8 cellular contexts compared by ENCODE assay signal in genomic region chr1:12447849-12448312, GRCh38.
DNase-seq lines count a peak whose midpoint lies in the region; ATAC-seq, FAIRE-seq and TF ChIP-seq lines count a peak whose summit lies in the region.

No MANE protein-coding gene starts in this region.

- 72% methylated on average over 7 of the region's 7 CpGs for WGBS in right lobe of liver (ENCODE audit: insufficient coverage, low coverage, low lambda C conversion rate, missing lambda C conversion rate)
- 43 to 46% methylated on average over 7 of the region's 7 CpGs for WGBS in tibial nerve, 2 donors

- H3K27me3 ChIP-seq in astrocyte (ENCODE audit: insufficient read depth, low read length): no peaks in the 10 kb centered on the region
- H3K27me3 ChIP-seq in right lobe of liver: no peaks in the 10 kb centered on the region
- no peaks in the 10 kb centered on the region for H3K27me3 ChIP-seq in tibial nerve

- peaks cover 3% of the 10 kb centered on the region for H3K9me3 Mint-ChIP-seq in activated CD4-positive, alpha-beta T cell treated with anti-CD3 and anti-CD28 coated beads, Interleukin-2, amount 10 ng/mL, durations not matched to agents 24 days and 14 days
- no peaks in the 10 kb centered on the region for H3K9me3 Mint-ChIP-seq in astrocyte (ENCODE audit: unreplicated experiment)

- no peaks in the 10 kb centered on the region for H4K20me1 ChIP-seq in astrocyte (ENCODE audit: insufficient read depth, low read length)

- TF ChIP-seq POLR2A in right lobe of liver (IDR thresholded peaks at IDR 0.05) (no peak), tibial nerve (IDR thresholded peaks at IDR 0.05) (no peak)

- H3K9me3 ChIP-seq in astrocyte (ENCODE audit: insufficient read depth, low read depth, low read length) (no peaks in the 10 kb centered on the region), right lobe of liver (no peaks in the 10 kb centered on the region), tibial nerve (no peaks in the 10 kb centered on the region)

- TF ChIP-seq EP300 in tibial nerve (IDR thresholded peaks at IDR 0.05): peak in 1 of 2 donors; percentile 85

- no peak for DNase-seq in activated CD4-positive, alpha-beta T cell treated with anti-CD3 and anti-CD28 coated beads, Interleukin-2, amount 10 ng/mL, durations not matched to agents 24 days and 14 days
- no peak for DNase-seq in activated CD4-positive, alpha-beta T cell treated with anti-CD3 and anti-CD28 coated beads, Interleukin-2, amount 50 U/mL, for 48 hours
- DNase-seq in astrocyte (ENCODE audit: low read depth) (peak; percentile 80), right lobe of liver (no peak), tibial nerve (ENCODE audit: low spot score in 2 of 2) (peak in 1 of 2 donors; percentile 54), NCI-H2081 (lab: John Stamatoyannopoulos, UW) (no peak), SK-N-DZ (ENCODE audit: low spot score) (no peak)

- H3K27ac ChIP-seq in astrocyte (ENCODE audit: low read depth, low read length) (peak overlapping the region; percentile 76), right lobe of liver (peak overlapping the region in 1 of 3 donors; percentile 61), tibial nerve (peak overlapping the region; percentile 65 to 89 (median 79))

- H3K4me2 ChIP-seq in astrocyte (ENCODE audit: low read length): peak overlapping the region; percentile 43

- H3K27ac Mint-ChIP-seq in activated CD4-positive, alpha-beta T cell treated with anti-CD3 and anti-CD28 coated beads, Interleukin-2, amount 10 ng/mL, durations not matched to agents 24 days and 14 days: peak overlapping the region; percentile 43
- H3K27ac Mint-ChIP-seq in astrocyte (ENCODE audit: unreplicated experiment): no peak overlapping the region

- peaks cover 47% of the 10 kb centered on the region for H3K36me3 Mint-ChIP-seq in activated CD4-positive, alpha-beta T cell treated with anti-CD3 and anti-CD28 coated beads, Interleukin-2, amount 10 ng/mL, durations not matched to agents 24 days and 14 days (ENCODE audit: low read depth)
- peaks cover 15% of the 10 kb centered on the region for H3K36me3 Mint-ChIP-seq in astrocyte (ENCODE audit: low read depth, unreplicated experiment)

- H3K4me1 ChIP-seq in astrocyte (ENCODE audit: insufficient read depth, low read length): peaks cover 36% of the 10 kb centered on the region
- peaks cover 0 to 36% (median 16%) of the 10 kb centered on the region in 4 donors for H3K4me1 ChIP-seq in right lobe of liver
- peaks cover 7 to 83% (median 52%) of the 10 kb centered on the region in 4 donors for H3K4me1 ChIP-seq in tibial nerve

- H2AFZ ChIP-seq in astrocyte (ENCODE audit: low read depth, low read length): no peak overlapping the region

- no peak overlapping the region for H3K4me3 Mint-ChIP-seq in activated CD4-positive, alpha-beta T cell treated with anti-CD3 and anti-CD28 coated beads, Interleukin-2, amount 10 ng/mL, durations not matched to agents 24 days and 14 days
- no peak overlapping the region for H3K4me3 Mint-ChIP-seq in astrocyte (ENCODE audit: unreplicated experiment)

- peak overlapping the region; percentile 30 for H3K9ac ChIP-seq in astrocyte (ENCODE audit: low read length)

- peaks cover 4% of the 10 kb centered on the region for H3K27me3 Mint-ChIP-seq in activated CD4-positive, alpha-beta T cell treated with anti-CD3 and anti-CD28 coated beads, Interleukin-2, amount 10 ng/mL, durations not matched to agents 24 days and 14 days
- H3K27me3 Mint-ChIP-seq in astrocyte (ENCODE audit: low read depth, unreplicated experiment): no peaks in the 10 kb centered on the region

- TF ChIP-seq CTCF in astrocyte (IDR thresholded peaks at IDR 0.05; ENCODE audit: insufficient read depth, low read depth, low read length): no peak
- TF ChIP-seq CTCF in right lobe of liver (IDR thresholded peaks at IDR 0.05): no peak
- TF ChIP-seq CTCF in tibial nerve (IDR thresholded peaks at IDR 0.05): no peak

- intact Hi-C loops in activated CD4-positive, alpha-beta T cell treated with anti-CD3 and anti-CD28 coated beads, Interleukin-2, amount 10 ng/mL, durations not matched to agents 24 days and 14 days (cut with micrococcal nuclease): loop anchor here (2.0 to 5.0 kb wide), 2 partner anchors 55 to 401 kb away; no protein-coding TSS in a partner anchor
- intact Hi-C loops in right lobe of liver (cut with DNase I): no loop called here

- H3K36me3 ChIP-seq in astrocyte (ENCODE audit: insufficient read depth, low read length): no peaks in the 10 kb centered on the region
- H3K36me3 ChIP-seq in right lobe of liver: no peaks in the 10 kb centered on the region
- H3K36me3 ChIP-seq in tibial nerve: no peaks in the 10 kb centered on the region

- no peak overlapping the region for H3K4me3 ChIP-seq in astrocyte (ENCODE audit: insufficient read depth, low read depth, low read length)
- no peak overlapping the region for H3K4me3 ChIP-seq in right lobe of liver
- H3K4me3 ChIP-seq in tibial nerve: no peak overlapping the region

- ATAC-seq in right lobe of liver (peak in 3 of 4 donors; percentile 18 to 49 (median 28)), GM21529 (IDR thresholded peaks at IDR 0.05; ENCODE audit: unreplicated experiment) (no peak)

- H3K79me2 ChIP-seq in astrocyte (ENCODE audit: insufficient read depth, low read length): no peaks in the 10 kb centered on the region

- H3K4me1 Mint-ChIP-seq in activated CD4-positive, alpha-beta T cell treated with anti-CD3 and anti-CD28 coated beads, Interleukin-2, amount 10 ng/mL, durations not matched to agents 24 days and 14 days: peaks cover 52% of the 10 kb centered on the region
- peaks cover 2% of the 10 kb centered on the region for H3K4me1 Mint-ChIP-seq in astrocyte (ENCODE audit: low read depth, unreplicated experiment)

- FAIRE-seq in astrocyte (lab: Jason Lieb, UNC): no peak
